In genomic region chr6:8743146-8743745, GRCh38 we compare ENCODE assay signal across 8 cellular contexts.
DNase-seq lines count a peak whose midpoint lies in the region; ATAC-seq, FAIRE-seq and TF ChIP-seq lines count a peak whose summit lies in the region.

No MANE protein-coding gene starts in this region.

- no peak overlapping the region for H4K8ac ChIP-seq in H1 (ENCODE audit: extremely low read depth, insufficient read depth, low read length)

- H3K4me1 ChIP-seq in H1 (replicated peaks in 1 of 4; ENCODE audit: control insufficient read depth in 3 of 4, insufficient read depth in 4 of 4, low read length in 3 of 4) (peaks cover 0 to 2% (median 0%) of the 10 kb centered on the region in 4 experiments; a peak in 1 of 7 replicates), suprapubic skin (no peaks in the 10 kb centered on the region)

- H2BK12ac ChIP-seq in H1 (ENCODE audit: low read depth, low read length) = no peak overlapping the region

- H2BK5ac ChIP-seq in H1 (ENCODE audit: low read depth, low read length) = no peak overlapping the region

- no peak overlapping the region for H3K27ac ChIP-seq in H1 (ENCODE audit: low read depth, low read length)
- H3K27ac ChIP-seq in suprapubic skin = no peak overlapping the region

- no peak overlapping the region for H3K18ac ChIP-seq in H1 (ENCODE audit: extremely low read depth, low read length)

- TF ChIP-seq CTCF in GM10248 (IDR thresholded peaks at IDR 0.05; ENCODE audit: control extremely low read depth, extremely low read depth, low read depth, missing control alignments) (no peak), H1 (IDR thresholded peaks at IDR 0.05; ENCODE audit: control extremely low read depth in 1 of 3, insufficient read depth in 1 of 3, low read depth in 1 of 3, low read length in 3 of 3) (no peak), suprapubic skin (IDR thresholded peaks at IDR 0.05) (no peak)

- peak; percentile 87 for ATAC-seq in GM21529 (IDR thresholded peaks at IDR 0.05; ENCODE audit: unreplicated experiment)

- H3K79me2 ChIP-seq in H1 (ENCODE audit: control insufficient read depth in 1 of 2, insufficient read depth in 2 of 2, low read length in 2 of 2) = no peaks in the 10 kb centered on the region

- no peak overlapping the region for H2BK120ac ChIP-seq in H1 (replicated peaks; ENCODE audit: low read depth, low read length)

- no peak overlapping the region for H2BK20ac ChIP-seq in H1 (ENCODE audit: low read length)

- TF ChIP-seq EP300 in H1 (IDR thresholded peaks at IDR 0.05; ENCODE audit: borderline replicate concordance in 1 of 2, low read depth in 2 of 2, low read length in 2 of 2) = no peak
- no peak for TF ChIP-seq EP300 in suprapubic skin (IDR thresholded peaks at IDR 0.05)

- H3K23me2 ChIP-seq in H1 (ENCODE audit: low read depth, low read length) = no peaks in the 10 kb centered on the region

- TF ChIP-seq RAD21 in H1 (IDR thresholded peaks at IDR 0.05 in 1 of 2, conservative IDR thresholded peaks at IDR 0.05 in 1 of 2; ENCODE audit: low read depth in 2 of 2, low read length in 2 of 2) = peak; percentile 15 to 16; a peak in 2 of 4 replicates

- no peak overlapping the region for H3K4me2 ChIP-seq in H1 (ENCODE audit: insufficient read depth in 1 of 2, low read depth in 2 of 2, low read length in 2 of 2)

- no peak overlapping the region for H3K9ac ChIP-seq in H1 (replicated peaks in 1 of 4; ENCODE audit: extremely low read depth in 1 of 4, low read depth in 3 of 4, low read length in 3 of 4)

- CTCF ChIA-PET in GM10248 (lab: Yijun Ruan, JAX) (interaction anchor here (1.1 to 1.5 kb wide), 5 partner anchors 9 to 147 kb away, joined by 3 to 4 read pairs (median 3); no protein-coding TSS in a partner anchor), H1 (lab: Charles Lee; ENCODE audit: partially characterized antibody) (interaction anchor here (0.6 to 1.8 kb wide), 4 partner anchors 10 to 90 kb away, joined by 3 to 6 read pairs (median 3); no protein-coding TSS in a partner anchor)

- H2AK5ac ChIP-seq in H1 (ENCODE audit: low read depth, low read length) = no peak overlapping the region

- 87% methylated on average over 5 of the region's 5 CpGs; no CpG with 5 or more reads in 1 of the 2 experiments for WGBS in H1 (ENCODE audit: extremely low coverage in 1 of 2, insufficient coverage in 1 of 2, insufficient read length in 1 of 2, insufficient replicate concordance in 2 of 2, low coverage in 1 of 2, low lambda C conversion rate in 2 of 2, missing lambda C conversion rate in 1 of 2), 2 experiments
- 47% methylated on average over 5 of the region's 5 CpGs for WGBS in suprapubic skin

- H3K36me3 ChIP-seq in H1 (ENCODE audit: control insufficient read depth in 2 of 4, insufficient read depth in 4 of 4, low read length in 3 of 4) = no peaks in the 10 kb centered on the region
- H3K36me3 ChIP-seq in suprapubic skin = no peaks in the 10 kb centered on the region

- no peak overlapping the region for H3K4ac ChIP-seq in H1 (replicated peaks; ENCODE audit: insufficient read length, low read depth, low read length)

- H4K91ac ChIP-seq in H1 (replicated peaks; ENCODE audit: insufficient read length, low read length) = no peak overlapping the region

- H3K23ac ChIP-seq in H1 (ENCODE audit: insufficient read length) = no peak overlapping the region

- no peak overlapping the region for H2BK15ac ChIP-seq in H1 (ENCODE audit: low read length)

- H3K56ac ChIP-seq in H1 (replicated peaks; ENCODE audit: insufficient read length, low read depth, low read length) = no peak overlapping the region

- no peak for FAIRE-seq in H1 (lab: Jason Lieb, UNC)

- 0 out of 2 replicates have a peak overlapping the region, but pooled peaks have one; percentile 59 for H2AFZ ChIP-seq in H1 (ENCODE audit: low read length)

- no peak overlapping the region for H3K14ac ChIP-seq in H1 (ENCODE audit: insufficient read length)

- H3K79me1 ChIP-seq in H1 (ENCODE audit: low read depth, low read length) = no peaks in the 10 kb centered on the region

- H4K20me1 ChIP-seq in H1 (replicated peaks in 1 of 2; ENCODE audit: control insufficient read depth in 1 of 2, insufficient read depth in 2 of 2, low read length in 2 of 2) = no peaks in the 10 kb centered on the region

- H3K9me3 ChIP-seq in H1 (ENCODE audit: insufficient read depth in 2 of 2, low read depth in 1 of 2, low read length in 1 of 2) (no peaks in the 10 kb centered on the region), suprapubic skin (no peaks in the 10 kb centered on the region)

- no peak overlapping the region for H3K4me3 ChIP-seq in H1 (ENCODE audit: extremely low read depth in 1 of 4, insufficient read depth in 2 of 4, low read depth in 3 of 4, low read length in 4 of 4)
- H3K4me3 ChIP-seq in suprapubic skin = no peak overlapping the region

- TF ChIP-seq POLR2A in H1 (IDR thresholded peaks at IDR 0.05; ENCODE audit: control extremely low read depth in 1 of 2, low read depth in 2 of 2, low read length in 2 of 2) (no peak), suprapubic skin (IDR thresholded peaks at IDR 0.05) (no peak)

- no peak overlapping the region for H4K5ac ChIP-seq in H1 (ENCODE audit: insufficient read length, low read depth, low read length)

- H3K27me3 ChIP-seq in H1 (replicated peaks in 1 of 4; ENCODE audit: control insufficient read depth in 3 of 4, extremely low read depth in 1 of 4, insufficient read depth in 3 of 4, low read length in 3 of 4) (no peaks in the 10 kb centered on the region), suprapubic skin (no peaks in the 10 kb centered on the region)

- DNase-seq in GM10248 (ENCODE audit: extremely low spot score) (peak; percentile 12), LoVo (ENCODE audit: low spot score) (peak; percentile 6), H1 (ENCODE audit: low read depth in 1 of 2, low spot score in 2 of 2) (no peak), NCI-H345 (lab: John Stamatoyannopoulos, UW) (no peak), ureter (ENCODE audit: low spot score) (no peak), suprapubic skin (ENCODE audit: low spot score in 2 of 2) (no peak), COLO668 (lab: John Stamatoyannopoulos, UW; ENCODE audit: unreplicated experiment) (no peak)

- POLR2A ChIA-PET in GM10248 (lab: Yijun Ruan, JAX) (no interaction called here), H1 (lab: Charles Lee; ENCODE audit: partially characterized antibody) (no interaction called here)

TF ChIP-seq in H1, 55 proteins besides CTCF, POLR2A, EP300 and RAD21:
- TF ChIP-seq SRF (IDR thresholded peaks at IDR 0.05; ENCODE audit: low read depth, low read length) (no peak), MAFK (IDR thresholded peaks at IDR 0.05; ENCODE audit: low read depth, low read length) (no peak), RFX5 (IDR thresholded peaks at IDR 0.05; ENCODE audit: borderline replicate concordance, low read depth, low read length) (no peak), TAF7 (optimal IDR thresholded peaks at IDR 0.05; ENCODE audit: borderline replicate concordance, low read depth, low read length) (no peak)

Comparison
In these comparisons a context has a peak if more than half of its experiments do, and no peak if none do; other contexts are left out.
1. DNase-seq: peak in GM10248 (single experiment) and LoVo (single experiment); none in H1 (0 of 2), NCI-H345 (single experiment), ureter (single experiment), suprapubic skin (0 of 2) and COLO668 (single experiment).